Comparison of ENCODE assay signal across 2 cellular contexts in genomic region chr7:1329966-1330915, GRCh38.
TF ChIP-seq lines count a peak whose summit lies in the region.

No MANE protein-coding gene starts in this region.

TF ChIP-seq in H1, 55 proteins besides CTCF, POLR2A, EP300 and RAD21:
- TF ChIP-seq KDM5A (IDR thresholded peaks at IDR 0.05; ENCODE audit: low read length) (no peak), KDM1A (IDR thresholded peaks at IDR 0.05; ENCODE audit: borderline replicate concordance, low read length) (no peak), RNF2 (IDR thresholded peaks at IDR 0.05; ENCODE audit: borderline replicate concordance, low read depth, low read length, missing control alignments, poor library complexity, severe bottlenecking) (no peak)

TF ChIP-seq in GM23338, 12 proteins besides CTCF, POLR2A, EP300 and RAD21 (continued from another document):
- TF ChIP-seq POLR2AphosphoS5 (IDR thresholded peaks at IDR 0.05; ENCODE audit: low read depth) (no peak), ZNF331 (CRISPR knock-in tag; IDR thresholded peaks at IDR 0.05; ENCODE audit: low read depth) (no peak), CREB1 (CRISPR knock-in tag; IDR thresholded peaks at IDR 0.05; ENCODE audit: low read depth) (no peak), NANOG (IDR thresholded peaks at IDR 0.05; ENCODE audit: borderline replicate concordance) (no peak), REST (IDR thresholded peaks at IDR 0.05; ENCODE audit: unreplicated experiment) (no peak), EZH2 (IDR thresholded peaks at IDR 0.05; ENCODE audit: low read depth, unreplicated experiment) (no peak), STAT1 (IDR thresholded peaks at IDR 0.05; ENCODE audit: unreplicated experiment) (no peak)
TF ChIP-seq in GM23338: peak in this region for 0.
